ENCODE assay signal across 22 cellular contexts in genomic region chr6:31048090-31048489, GRCh38. TPM values are rescaled to one million over a fixed set of nuclear protein-coding genes. Genes with fewer than 3 reads are reported as not detected.
DNase-seq lines count a peak whose midpoint lies in the region; ATAC-seq and TF ChIP-seq lines count a peak whose summit lies in the region.
"Had no signal": no experiment of that assay in that cellular context is flagged by ENCODE, and none has a peak within 500 bp of the region (broad histone marks: within the 10 kb centered on the region; RNA-seq: fewer than 3 reads in every experiment).

No MANE protein-coding gene starts in this region.

- ATAC-seq in HG02763 (IDR thresholded peaks at IDR 0.05; ENCODE audit: unreplicated experiment) = no peak
- no peak for ATAC-seq in right lobe of liver
- no peak for ATAC-seq in HG03159 (IDR thresholded peaks at IDR 0.05; ENCODE audit: unreplicated experiment)
- ATAC-seq: A549; CD8-positive, alpha-beta T cell had no signal

- H3K4ac ChIP-seq in neuronal stem cell (ENCODE audit: low read length) = no peak overlapping the region

- H2AK5ac ChIP-seq in neuronal stem cell (ENCODE audit: low read depth, low read length) = no peak overlapping the region

- peak overlapping the region; percentile 39 for H3K27ac ChIP-seq in epithelial cell of prostate
- no peak overlapping the region for H3K27ac ChIP-seq in neuronal stem cell (replicated peaks; ENCODE audit: low read length)
- H3K27ac ChIP-seq in right lobe of liver = no peak overlapping the region
- H3K27ac ChIP-seq: A549, HL-60, SJCRH30 had no signal

- no peak overlapping the region for H2BK5ac ChIP-seq in neuronal stem cell (ENCODE audit: low read length)

- H3K4me1 ChIP-seq in neuronal stem cell (ENCODE audit: control insufficient read depth in 2 of 2, insufficient read depth in 1 of 2, low read depth in 1 of 2, low read length in 2 of 2) = peaks cover 0 to 3% of the 10 kb centered on the region in 2 donors
- no peaks in the 10 kb centered on the region for H3K4me1 ChIP-seq in right lobe of liver
- H3K4me1 ChIP-seq: SJCRH30 had no signal

- no peak overlapping the region for H3K9ac ChIP-seq in neuronal stem cell (ENCODE audit: low read depth, low read length, poor library complexity)

- H3K4me3 ChIP-seq in neuronal stem cell (ENCODE audit: low read length in 2 of 2) (no peak overlapping the region), right lobe of liver (no peak overlapping the region)
- H3K4me3 ChIP-seq: A549, SJCRH30 had no signal

- peak overlapping the region; percentile 86 for H3K18ac ChIP-seq in neuronal stem cell (ENCODE audit: low read length)

- TF ChIP-seq CTCF in right lobe of liver (IDR thresholded peaks at IDR 0.05) = no peak

- H3K36me3 ChIP-seq in neuronal stem cell (replicated peaks in 1 of 2; ENCODE audit: control insufficient read depth in 2 of 2, insufficient read depth in 2 of 2, low read length in 2 of 2) (no peaks in the 10 kb centered on the region), right lobe of liver (no peaks in the 10 kb centered on the region)
- H3K36me3 ChIP-seq: SJCRH30 had no signal

- no peak overlapping the region for H4K8ac ChIP-seq in neuronal stem cell (ENCODE audit: low read depth, low read length)

- H3K9me3 ChIP-seq in neuronal stem cell (replicated peaks in 1 of 2; ENCODE audit: control insufficient read depth in 2 of 2, insufficient read depth in 1 of 2, low read depth in 1 of 2, low read length in 2 of 2) (peaks cover 0 to 2% of the 10 kb centered on the region in 2 donors), right lobe of liver (no peaks in the 10 kb centered on the region)
- H3K9me3 ChIP-seq: A549, SJCRH30 had no signal

- H3K27me3 ChIP-seq in neuronal stem cell (ENCODE audit: control insufficient read depth in 3 of 3, insufficient read depth in 3 of 3, low read depth in 1 of 3, low read length in 3 of 3) (peaks cover 0 to 12% (median 0%) of the 10 kb centered on the region in 3 experiments), right lobe of liver (no peaks in the 10 kb centered on the region)
- H3K27me3 ChIP-seq: SJCRH30 had no signal

- H2BK12ac ChIP-seq in neuronal stem cell (ENCODE audit: low read length) = no peak overlapping the region

- intact Hi-C loops in right lobe of liver (cut with DNase I) = loop anchor here in 1 of 2 donors (10.0 kb wide), 1 partner anchor 113 kb away; the partner anchor contains the start of gene SFTA2

- H3K79me1 ChIP-seq in neuronal stem cell (ENCODE audit: low read depth, low read length) = no peaks in the 10 kb centered on the region

- H4K91ac ChIP-seq in neuronal stem cell (ENCODE audit: low read depth, low read length, poor library complexity) = no peak overlapping the region

- WGBS in neuronal stem cell (ENCODE audit: extremely low coverage in 2 of 2, insufficient read length in 2 of 2, insufficient replicate concordance in 1 of 2), 2 donors = no CpG with 5 or more reads among the region's 4 CpGs
- WGBS in right lobe of liver (ENCODE audit: insufficient coverage, low coverage, low lambda C conversion rate, missing lambda C conversion rate) = 57% methylated on average over 4 of the region's 4 CpGs

- H3K23ac ChIP-seq in neuronal stem cell (ENCODE audit: low read depth, low read length, poor library complexity) = no peak overlapping the region

- H2BK15ac ChIP-seq in neuronal stem cell (ENCODE audit: low read length) = no peak overlapping the region

- DNase-seq in CD1c-positive myeloid dendritic cell (ENCODE audit: extremely low spot score) (peak; percentile 28), M059J (ENCODE audit: low read depth) (peak; percentile 69), epithelial cell of prostate (ENCODE audit: low read depth, low spot score) (peak; percentile 34), neuronal stem cell (ENCODE audit: low spot score) (no peak), right lobe of liver (no peak), glomerular visceral epithelial cell (ENCODE audit: extremely low spot score) (no peak)
- DNase-seq: Calu3; CD8-positive, alpha-beta T cell; DMS53; Kasumi-1; NCI-H1694 treated with DMSO at 0.1 percent for 48 hours; NCI-H2107; NCI-H510A; NCI-H82; SJCRH30 had no signal

- TF ChIP-seq POLR2A in right lobe of liver (IDR thresholded peaks at IDR 0.05) = no peak

- H3K14ac ChIP-seq in neuronal stem cell (ENCODE audit: low read length) = no peak overlapping the region

- no peak overlapping the region for H2AFZ ChIP-seq in neuronal stem cell (ENCODE audit: low read length)

- H2BK120ac ChIP-seq in neuronal stem cell (ENCODE audit: low read depth, low read length) = no peak overlapping the region

- H3K4me2 ChIP-seq in neuronal stem cell (ENCODE audit: insufficient read depth, low read length, poor library complexity, severe bottlenecking) = no peak overlapping the region
- H3K4me2 ChIP-seq: A549 had no signal

RNA-seq across cellular contexts. Expression of gene MUC22, which starts 37.8 kb away (rescaled TPM):
- not detected in 2 replicates for total RNA-seq in M059J (2014; rRNA removed; shearing (Covaris generic))
- polyA plus RNA-seq in neuronal stem cell (2013, experiment 1 of 2) = not detected
- not detected for polyA plus RNA-seq in neuronal stem cell (2013, experiment 2 of 2)
- not detected for total RNA-seq in right lobe of liver
- total RNA-seq: Calu3; CD8-positive, alpha-beta T cell; H4; SJCRH30 had no signal
- polyA plus RNA-seq: A549, BJ, IgD-negative memory B cell had no signal

Comparison
In these comparisons a context has a peak if more than half of its experiments do, and no peak if none do; other contexts are left out.
1. DNase-seq: peak in CD1c-positive myeloid dendritic cell (single experiment), M059J (single experiment) and epithelial cell of prostate (single experiment); none in neuronal stem cell (single experiment), right lobe of liver (0 of 3) and glomerular visceral epithelial cell (single experiment).